Comparison of ENCODE assay signal across 8 cellular contexts in genomic region chr13:28819748-28820098, GRCh38. TPM values are rescaled to one million over a fixed set of nuclear protein-coding genes. Genes with fewer than 3 reads are reported as not detected.
DNase-seq lines count a peak whose midpoint lies in the region; ATAC-seq, FAIRE-seq and TF ChIP-seq lines count a peak whose summit lies in the region.

No MANE protein-coding gene starts in this region.

- H3K9me3 Mint-ChIP-seq in astrocyte (ENCODE audit: unreplicated experiment), result peaks cover 5% of the 10 kb centered on the region

- H3K27me3 Mint-ChIP-seq in astrocyte (ENCODE audit: low read depth, unreplicated experiment), result peaks cover 45% of the 10 kb centered on the region

- in situ Hi-C loops in GM13976 (cut with MboI; ENCODE audit: low sequenced_read_pairs, unreplicated experiment), result no loop called here

- no peaks in the 10 kb centered on the region for H3K79me2 ChIP-seq in astrocyte (ENCODE audit: insufficient read depth, low read length)

- no peaks in the 10 kb centered on the region for H4K20me1 ChIP-seq in astrocyte (ENCODE audit: insufficient read depth, low read length)

- H3K36me3 Mint-ChIP-seq in astrocyte (ENCODE audit: low read depth, unreplicated experiment), result no peaks in the 10 kb centered on the region

- ATAC-seq in HG03045 (IDR thresholded peaks at IDR 0.05; ENCODE audit: unreplicated experiment), result peak; percentile 49
- ATAC-seq in GM18520 (IDR thresholded peaks at IDR 0.05; ENCODE audit: unreplicated experiment), result no peak

- DNase-seq in GM13976 (ENCODE audit: low spot score) (peak; percentile 85), SK-N-DZ (ENCODE audit: low spot score) (peak; percentile 30), astrocyte (ENCODE audit: low read depth) (peak; percentile 12), iPS DF 6.9 (ENCODE audit: low read depth, low spot score) (no peak), H54 (ENCODE audit: insufficient read length, low spot score) (no peak)
- DNase-seq in stimulated activated CD4-positive, alpha-beta T cell treated with anti-CD3 and anti-CD28 coated beads, Interleukin-1b, Interleukin-23, amount 100 ng/mL, for 4 hours (ENCODE audit: low read depth in 2 of 2), result peak; percentile 23 to 41

- no peak overlapping the region for H3K27ac Mint-ChIP-seq in astrocyte (ENCODE audit: unreplicated experiment)

- peak overlapping the region; percentile 80 for H3K4me2 ChIP-seq in astrocyte (ENCODE audit: low read length)

- H3K4me3 ChIP-seq in astrocyte (ENCODE audit: insufficient read depth, low read depth, low read length), result no peak overlapping the region
- H3K4me3 ChIP-seq in iPS DF 6.9 (ENCODE audit: low read length), result peak overlapping the region; percentile 37; the same call in 1 of the 2 replicates

- H3K27ac ChIP-seq in astrocyte (ENCODE audit: low read depth, low read length) (no peak overlapping the region), iPS DF 6.9 (ENCODE audit: low read length) (no peak overlapping the region)

- no CpG with 5 or more reads among the region's 55 CpGs for WGBS in iPS DF 6.9 (ENCODE audit: insufficient coverage, insufficient read length)

- H3K27me3 ChIP-seq in astrocyte (ENCODE audit: insufficient read depth, low read length) (peaks cover 28% of the 10 kb centered on the region), iPS DF 6.9 (ENCODE audit: control insufficient read depth, insufficient read depth, low read length) (peaks cover 7% of the 10 kb centered on the region)

- H3K9ac ChIP-seq in astrocyte (ENCODE audit: low read length), result no peak overlapping the region

- no peak overlapping the region for H2AFZ ChIP-seq in astrocyte (ENCODE audit: low read depth, low read length)

- no peak overlapping the region for H3K4me3 Mint-ChIP-seq in astrocyte (ENCODE audit: unreplicated experiment)

- H3K4me1 ChIP-seq in astrocyte (ENCODE audit: insufficient read depth, low read length) (peaks cover 8% of the 10 kb centered on the region), iPS DF 6.9 (ENCODE audit: control insufficient read depth, insufficient read depth, low read length) (no peaks in the 10 kb centered on the region)

- no peaks in the 10 kb centered on the region for H3K4me1 Mint-ChIP-seq in astrocyte (ENCODE audit: low read depth, unreplicated experiment)

- H3K36me3 ChIP-seq in astrocyte (ENCODE audit: insufficient read depth, low read length) (no peaks in the 10 kb centered on the region), iPS DF 6.9 (ENCODE audit: control insufficient read depth, insufficient read depth, low read length) (no peaks in the 10 kb centered on the region)

- FAIRE-seq in astrocyte (lab: Jason Lieb, UNC), result no peak
- FAIRE-seq in H54 (lab: Jason Lieb, UNC), result no peak

- peak; percentile 66 for TF ChIP-seq CTCF in GM13976 (IDR thresholded peaks at IDR 0.05; ENCODE audit: borderline replicate concordance, control extremely low read depth, extremely low read depth, insufficient read depth, missing control alignments)
- no peak for TF ChIP-seq CTCF in astrocyte (IDR thresholded peaks at IDR 0.05; ENCODE audit: insufficient read depth, low read depth, low read length)

- H3K9me3 ChIP-seq in astrocyte (ENCODE audit: insufficient read depth, low read depth, low read length) (no peaks in the 10 kb centered on the region), iPS DF 6.9 (ENCODE audit: control insufficient read depth, insufficient read depth, low read length) (peaks cover under 1% of the 10 kb centered on the region; the same call in 1 of the 2 replicates)

- TF ChIP-seq POLR2A in H54 (IDR thresholded peaks at IDR 0.05; ENCODE audit: low read depth, low read length), result no peak

RNA-seq across cellular contexts. Expression of gene MTUS2, which starts 0.4 kb away (rescaled TPM):
- 0.88 and 1.2 TPM in 2 replicates for polyA plus RNA-seq in SK-N-DZ (2014; cell fraction: cytosol; rRNA removed)
- 0.90 and 2.5 TPM in 2 replicates for polyA plus RNA-seq in SK-N-DZ (2014; cell fraction: nucleus; rRNA removed)
- total RNA-seq in astrocyte, result 0.12 and 0.50 TPM in 2 replicates

Comparison
In these comparisons a context has a peak if more than half of its experiments do, and no peak if none do; other contexts are left out.
1. DNase-seq: peak in GM13976 (single experiment), SK-N-DZ (single experiment), astrocyte (single experiment) and stimulated activated CD4-positive, alpha-beta T cell treated with anti-CD3 and anti-CD28 coated beads, Interleukin-1b, Interleukin-23, amount 100 ng/mL, for 4 hours (2 of 2); none in iPS DF 6.9 (single experiment) and H54 (single experiment).